13 cellular contexts compared by ENCODE assay signal in genomic region chr9:16825971-16826370, GRCh38. TPM values are rescaled to one million over a fixed set of nuclear protein-coding genes. Genes with fewer than 3 reads are reported as not detected.
DNase-seq lines count a peak whose midpoint lies in the region; ATAC-seq and TF ChIP-seq lines count a peak whose summit lies in the region.
"Had no signal": no experiment of that assay in that cellular context is flagged by ENCODE, and none has a peak within 500 bp of the region (broad histone marks: within the 10 kb centered on the region; RNA-seq: fewer than 3 reads in every experiment).

No MANE protein-coding gene starts in this region.

- POLR2A ChIA-PET in HEK293 (lab: Yijun Ruan, JAX) = interaction anchor here (0.7 kb wide), 1 partner anchor 98 kb away, joined by 3 read pairs; no protein-coding TSS in a partner anchor

- H3K9me3 Mint-ChIP-seq in type B pancreatic cell = no peaks in the 10 kb centered on the region
- H3K9me3 Mint-ChIP-seq: activated naive CD8-positive, alpha-beta T cell treated with anti-CD3 and anti-CD28 coated beads, Interleukin-2, amount 50 U/mL, for 24 hours had no signal

- peaks cover 53% of the 10 kb centered on the region for H3K4me1 Mint-ChIP-seq in type B pancreatic cell (ENCODE audit: unreplicated experiment)
- H3K4me1 Mint-ChIP-seq: activated naive CD8-positive, alpha-beta T cell treated with anti-CD3 and anti-CD28 coated beads, Interleukin-2, amount 50 U/mL, for 24 hours had no signal

- DNase-seq in amniotic epithelial cell (ENCODE audit: low read depth) (peak; percentile 90), type B pancreatic cell (ENCODE audit: extremely low spot score, unreplicated experiment) (no peak), ascending aorta (ENCODE audit: low spot score in 2 of 2) (no peak)
- DNase-seq: activated naive CD8-positive, alpha-beta T cell treated with anti-CD3 and anti-CD28 coated beads, Interleukin-2, amount 50 U/mL, for 24 hours; DMS79; kidney glomerular epithelial cell; NCI-H510A; testis had no signal

- intact Hi-C loops in ascending aorta (cut with DNase I) = no loop called here

- CTCF ChIA-PET in HEK293 (lab: Yijun Ruan, JAX) = interaction anchor here (0.6 to 1.6 kb wide), 3 partner anchors 29 to 36 kb away, joined by 3 read pairs; no protein-coding TSS in a partner anchor

- H3K4me1 ChIP-seq in HEK293 (ENCODE audit: control insufficient read depth, insufficient read depth, low read length) = peaks cover 4% of the 10 kb centered on the region; the same call in 1 of the 2 replicates
- H3K4me1 ChIP-seq in iPS-15b (ENCODE audit: control insufficient read depth, insufficient read depth, low read length) = peaks cover 24% of the 10 kb centered on the region
- H3K4me1 ChIP-seq in ascending aorta = peaks cover 0 to 11% of the 10 kb centered on the region in 2 donors

- no peak overlapping the region for H3K4me3 ChIP-seq in HEK293 (ENCODE audit: low read depth, low read length)
- no peak overlapping the region for H3K4me3 ChIP-seq in iPS-15b (ENCODE audit: low read depth, low read length)
- no peak overlapping the region for H3K4me3 ChIP-seq in ascending aorta
- H3K4me3 ChIP-seq: testis had no signal

- no peaks in the 10 kb centered on the region for H3K27me3 ChIP-seq in iPS-15b (ENCODE audit: control insufficient read depth, insufficient read depth, low read length)
- H3K27me3 ChIP-seq in ascending aorta = no peaks in the 10 kb centered on the region
- H3K27me3 ChIP-seq: testis had no signal

- H3K36me3 Mint-ChIP-seq in type B pancreatic cell = no peaks in the 10 kb centered on the region

- peak overlapping the region; percentile 8 for H3K9ac ChIP-seq in iPS-15b (ENCODE audit: low read depth, low read length)
- H3K9ac ChIP-seq: parathyroid adenoma had no signal

- ATAC-seq in GM19467 (IDR thresholded peaks at IDR 0.05; ENCODE audit: unreplicated experiment) (no peak), GM21360 (IDR thresholded peaks at IDR 0.05; ENCODE audit: unreplicated experiment) (no peak)
- ATAC-seq: activated naive CD8-positive, alpha-beta T cell treated with anti-CD3 and anti-CD28 coated beads, Interleukin-2, amount 50 U/mL, for 24 hours had no signal

- TF ChIP-seq CTCF in HEK293 (tag by site-specific recombination; IDR thresholded peaks at IDR 0.05) (no peak), type B pancreatic cell (conservative IDR thresholded peaks at IDR 0.05) (no peak), ascending aorta (IDR thresholded peaks at IDR 0.05) (no peak)

- peak overlapping the region; percentile 52 for H3K4me3 Mint-ChIP-seq in type B pancreatic cell
- H3K4me3 Mint-ChIP-seq: activated naive CD8-positive, alpha-beta T cell treated with anti-CD3 and anti-CD28 coated beads, Interleukin-2, amount 50 U/mL, for 24 hours had no signal

- H3K36me3 ChIP-seq in HEK293 (ENCODE audit: control insufficient read depth in 2 of 2, insufficient read depth in 1 of 2, low read length in 2 of 2) (no peaks in the 10 kb centered on the region), iPS-15b (ENCODE audit: control insufficient read depth, insufficient read depth, low read length) (no peaks in the 10 kb centered on the region), ascending aorta (no peaks in the 10 kb centered on the region)

- H3K27ac ChIP-seq in HEK293 (ENCODE audit: extremely low read depth, low read depth, low read length) (no peak overlapping the region), ascending aorta (no peak overlapping the region)
- H3K27ac ChIP-seq: parathyroid adenoma, testis had no signal

- H3K27ac Mint-ChIP-seq in type B pancreatic cell = peak overlapping the region; percentile 61
- H3K27ac Mint-ChIP-seq: activated naive CD8-positive, alpha-beta T cell treated with anti-CD3 and anti-CD28 coated beads, Interleukin-2, amount 50 U/mL, for 24 hours had no signal

- H3K9me3 ChIP-seq in HEK293 (ENCODE audit: control insufficient read depth, insufficient read depth, low read depth, low read length) (no peaks in the 10 kb centered on the region), iPS-15b (ENCODE audit: control insufficient read depth, insufficient read depth, low read length) (no peaks in the 10 kb centered on the region), ascending aorta (no peaks in the 10 kb centered on the region)
- H3K9me3 ChIP-seq: testis had no signal

- no peaks in the 10 kb centered on the region for H3K27me3 Mint-ChIP-seq in type B pancreatic cell

TF ChIP-seq in HEK293, 187 proteins besides CTCF, POLR2A, EP300 and RAD21:
- TF ChIP-seq MZF1 (tag by site-specific recombination; IDR thresholded peaks at IDR 0.05; ENCODE audit: borderline replicate concordance) = peak; percentile 60; the same call in 1 of the 2 replicates
- no peak for TF ChIP-seq ZNF530 (tag by site-specific recombination; IDR thresholded peaks at IDR 0.05; ENCODE audit: low read depth)
TF ChIP-seq in HEK293: peak in this region for 1.

RNA-seq across cellular contexts. Expression of gene BNC2, which starts 44.5 kb away (rescaled TPM):
- 7.6 and 80.9 TPM in 2 replicates for total RNA-seq in type B pancreatic cell (ENCODE audit: low replicate concordance)
- 25.5 TPM for total RNA-seq in ascending aorta
